10 cellular contexts compared by ENCODE assay signal in genomic region chr3:157872902-157873301, GRCh38.
"Had no signal": no experiment of that assay in that cellular context is flagged by ENCODE, and none has a peak within 500 bp of the region (broad histone marks: within the 10 kb centered on the region; RNA-seq: fewer than 3 reads in every experiment).

No MANE protein-coding gene starts in this region.

- DNase-seq: activated CD4-positive, alpha-beta T cell treated with anti-CD3 and anti-CD28 coated beads, Interleukin-2, amount 10 ng/mL, durations not matched to agents 24 days and 14 days; activated CD8-positive, alpha-beta memory T cell treated with anti-CD3 and anti-CD28 coated beads for 24 hours; activated naive CD4-positive, alpha-beta T cell treated with Interleukin-2 at 50 U/mL for 16 hours; activated naive CD8-positive, alpha-beta T cell treated with anti-CD3 and anti-CD28 coated beads, Interleukin-2, amount 50 U/mL, for 24 hours; colonic mucosa; midbrain; naive thymus-derived CD4-positive, alpha-beta T cell; stimulated activated CD4-positive, alpha-beta T cell treated with anti-CD3 and anti-CD28 coated beads, Interleukin-12 subunit alpha, Interleukin-12 subunit beta, amount 100 ng/mL, for 4 hours; stimulated activated naive CD4-positive, alpha-beta T cell; transverse colon had no signal
